Comparison of ENCODE assay signal across 18 cellular contexts in the genomic region with DNA sequence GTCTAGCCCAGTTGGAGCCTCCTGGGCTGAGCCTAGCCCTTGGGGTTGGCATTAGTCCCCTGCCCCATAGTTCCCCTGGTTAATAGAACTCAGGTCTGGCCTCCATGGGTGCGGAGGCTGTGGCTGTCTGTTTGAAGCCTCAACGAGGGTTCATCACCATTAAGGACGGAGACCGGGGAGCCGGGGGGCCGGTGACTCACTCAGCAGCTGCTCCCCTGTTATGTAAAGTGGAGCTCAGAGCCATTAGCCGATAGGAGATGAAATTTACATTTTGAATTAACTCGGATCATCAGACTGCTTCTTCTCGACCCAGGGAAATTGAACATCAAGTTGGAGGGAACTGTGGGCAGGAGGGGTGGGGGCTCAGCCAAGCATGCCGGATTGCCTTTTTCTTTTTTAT. TPM values are rescaled to one million over a fixed set of nuclear protein-coding genes. Genes with fewer than 3 reads are reported as not detected.
DNase-seq lines count a peak whose midpoint lies in the region; ATAC-seq, FAIRE-seq and TF ChIP-seq lines count a peak whose summit lies in the region.
"Had no signal": no experiment of that assay in that cellular context is flagged by ENCODE, and none has a peak within 500 bp of the region (broad histone marks: within the 10 kb centered on the region; RNA-seq: fewer than 3 reads in every experiment).

No MANE protein-coding gene starts in this region.

- POLR2A ChIA-PET in H1 (lab: Charles Lee; ENCODE audit: partially characterized antibody) = interaction anchor here (0.6 to 1.9 kb wide), 2 partner anchors 50 to 628 kb away, joined by 3 to 4 read pairs; no protein-coding TSS in a partner anchor

- H4K20me1 ChIP-seq in BLaER1 treated with 17β-estradiol and CSF1 and Interleukin-3, amounts not matched to agents 10 nM and 100 nM = no peaks in the 10 kb centered on the region
- H4K20me1 ChIP-seq in H1 (replicated peaks in 1 of 2; ENCODE audit: control insufficient read depth in 1 of 2, insufficient read depth in 2 of 2, low read length in 2 of 2) (no peaks in the 10 kb centered on the region), hepatocyte (ENCODE audit: insufficient read depth, poor library complexity, severe bottlenecking) (no peaks in the 10 kb centered on the region)

- H2AK5ac ChIP-seq in H1 (ENCODE audit: low read depth, low read length) = no peak overlapping the region

- no peaks in the 10 kb centered on the region for H3K79me1 ChIP-seq in H1 (ENCODE audit: low read depth, low read length)

- H3K9me2 ChIP-seq in hepatocyte (replicated peaks; ENCODE audit: insufficient read depth) = no peaks in the 10 kb centered on the region

- H3K18ac ChIP-seq in H1 (ENCODE audit: extremely low read depth, low read length) = peak overlapping the region; percentile 3; the same call in 1 of the 2 replicates

- H3K23me2 ChIP-seq in H1 (ENCODE audit: low read depth, low read length) = peaks cover 1% of the 10 kb centered on the region; the same call in 1 of the 2 replicates

- no peaks in the 10 kb centered on the region for H3K9me3 Mint-ChIP-seq in nephron
- H3K9me3 Mint-ChIP-seq: IgD-negative memory B cell had no signal

- H3K4me3 Mint-ChIP-seq in nephron = no peak overlapping the region

- H3K4me3 ChIP-seq in BLaER1 treated with 17β-estradiol and CSF1 and Interleukin-3, amounts not matched to agents 10 nM and 100 nM = no peak overlapping the region
- H3K4me3 ChIP-seq in H1 (ENCODE audit: extremely low read depth in 1 of 4, insufficient read depth in 2 of 4, low read depth in 3 of 4, low read length in 4 of 4) (peak overlapping the region in 1 of 4 experiments; percentile 11; a peak in 1 of 8 replicates), hepatocyte (no peak overlapping the region)

- peaks cover 0 to 19% (median 12%) of the 10 kb centered on the region in 10 experiments; a peak in 12 of 20 replicates for H3K4me1 ChIP-seq in BLaER1 treated with 17β-estradiol and CSF1 and Interleukin-3, amounts not matched to agents 10 nM and 100 nM
- H3K4me1 ChIP-seq in H1 (replicated peaks in 1 of 4; ENCODE audit: control insufficient read depth in 3 of 4, insufficient read depth in 4 of 4, low read length in 3 of 4) (peaks cover 0 to 10% (median 3%) of the 10 kb centered on the region in 4 experiments; a peak in 4 of 7 replicates), hepatocyte (ENCODE audit: insufficient read depth) (peaks cover 8% of the 10 kb centered on the region)

- intact Hi-C loops in sciatic nerve (cut with DNase I) = loop anchor here (10.0 kb wide), 1 partner anchor 48 kb away; a partner anchor contains a TSS

- H3K4me1 Mint-ChIP-seq in nephron = peaks cover 20% of the 10 kb centered on the region
- H3K4me1 Mint-ChIP-seq: IgD-negative memory B cell had no signal

- no peak overlapping the region for H3K23ac ChIP-seq in H1 (ENCODE audit: insufficient read length)

- H3K79me2 ChIP-seq in H1 (ENCODE audit: control insufficient read depth in 1 of 2, insufficient read depth in 2 of 2, low read length in 2 of 2) (no peaks in the 10 kb centered on the region), hepatocyte (no peaks in the 10 kb centered on the region)

- peak overlapping the region; percentile 75; the same call in 1 of the 2 replicates for H2BK12ac ChIP-seq in H1 (ENCODE audit: low read depth, low read length)

- TF ChIP-seq RAD21 in H1 (IDR thresholded peaks at IDR 0.05 in 1 of 2, conservative IDR thresholded peaks at IDR 0.05 in 1 of 2; ENCODE audit: low read depth in 2 of 2, low read length in 2 of 2) = no peak

- H3K4ac ChIP-seq in H1 (replicated peaks; ENCODE audit: insufficient read length, low read depth, low read length) = no peak overlapping the region

- no peak overlapping the region for H2BK15ac ChIP-seq in H1 (ENCODE audit: low read length)

- H3K4me2 ChIP-seq in BLaER1 treated with 17β-estradiol and CSF1 and Interleukin-3, amounts not matched to agents 10 nM and 100 nM = peak overlapping the region in 8 of 11 experiments; percentile 6 to 49 (median 28); a peak in 14 of 22 replicates
- H3K4me2 ChIP-seq in H1 (ENCODE audit: insufficient read depth in 1 of 2, low read depth in 2 of 2, low read length in 2 of 2) (peak overlapping the region in 1 of 2 experiments; percentile 9; a peak in 1 of 4 replicates), hepatocyte (no peak overlapping the region)

- no peak overlapping the region for H3K14ac ChIP-seq in H1 (ENCODE audit: insufficient read length)

- peak overlapping the region in 2 of 3 experiments; percentile 38 to 74 for H3K27ac Mint-ChIP-seq in nephron

- no peaks in the 10 kb centered on the region for H3K36me3 Mint-ChIP-seq in nephron (ENCODE audit: low read depth)
- H3K36me3 Mint-ChIP-seq: IgD-negative memory B cell had no signal

- H3K9ac ChIP-seq in BLaER1 treated with 17β-estradiol and CSF1 and Interleukin-3, amounts not matched to agents 10 nM and 100 nM = no peak overlapping the region
- H3K9ac ChIP-seq in H1 (replicated peaks in 1 of 4; ENCODE audit: extremely low read depth in 1 of 4, low read depth in 3 of 4, low read length in 3 of 4) = peak overlapping the region in 1 of 4 experiments; percentile 37; a peak in 1 of 7 replicates

- H4K5ac ChIP-seq in H1 (ENCODE audit: insufficient read length, low read depth, low read length) = no peak overlapping the region

- H3K27me3 ChIP-seq in BLaER1 treated with 17β-estradiol and CSF1 and Interleukin-3, amounts not matched to agents 10 nM and 100 nM = peaks cover 0 to 6% (median 0%) of the 10 kb centered on the region in 11 experiments; a peak in 6 of 22 replicates
- peaks cover 0 to 4% (median 0%) of the 10 kb centered on the region in 4 experiments; a peak in 4 of 7 replicates for H3K27me3 ChIP-seq in H1 (replicated peaks in 1 of 4; ENCODE audit: control insufficient read depth in 3 of 4, extremely low read depth in 1 of 4, insufficient read depth in 3 of 4, low read length in 3 of 4)
- H3K27me3 ChIP-seq in hepatocyte = peaks cover 11% of the 10 kb centered on the region

- peaks cover 39% of the 10 kb centered on the region for H3K27me3 Mint-ChIP-seq in nephron (ENCODE audit: low read depth)

- no peak overlapping the region for H2BK120ac ChIP-seq in H1 (replicated peaks; ENCODE audit: low read depth, low read length)

- H4K8ac ChIP-seq in H1 (ENCODE audit: extremely low read depth, insufficient read depth, low read length) = no peak overlapping the region

- H2BK5ac ChIP-seq in H1 (ENCODE audit: low read depth, low read length) = no peak overlapping the region; the same call in 1 of the 2 replicates

- peaks cover 0 to 8% (median 0%) of the 10 kb centered on the region in 11 experiments; a peak in 4 of 22 replicates for H3K9me3 ChIP-seq in BLaER1 treated with 17β-estradiol and CSF1 and Interleukin-3, amounts not matched to agents 10 nM and 100 nM (replicated peaks in 1 of 11)
- H3K9me3 ChIP-seq in H1 (ENCODE audit: insufficient read depth in 2 of 2, low read depth in 1 of 2, low read length in 1 of 2) (no peaks in the 10 kb centered on the region), hepatocyte (ENCODE audit: low read depth) (no peaks in the 10 kb centered on the region)

- H3K27ac ChIP-seq in BLaER1 treated with 17β-estradiol and CSF1 and Interleukin-3, amounts not matched to agents 10 nM and 100 nM = no peak overlapping the region
- no peak overlapping the region for H3K27ac ChIP-seq in H1 (ENCODE audit: low read depth, low read length)
- no peak overlapping the region for H3K27ac ChIP-seq in hepatocyte

- no peak overlapping the region for H2BK20ac ChIP-seq in H1 (ENCODE audit: low read length)

- no peak for TF ChIP-seq POLR2A in H1 (IDR thresholded peaks at IDR 0.05; ENCODE audit: control extremely low read depth in 1 of 2, low read depth in 2 of 2, low read length in 2 of 2)

- H4K91ac ChIP-seq in H1 (replicated peaks; ENCODE audit: insufficient read length, low read length) = no peak overlapping the region

- WGBS in H1 (ENCODE audit: extremely low coverage in 1 of 2, insufficient coverage in 1 of 2, insufficient read length in 1 of 2, insufficient replicate concordance in 2 of 2, low coverage in 1 of 2, low lambda C conversion rate in 2 of 2, missing lambda C conversion rate in 1 of 2), 2 experiments = 44% methylated on average over 10 of the region's 10 CpGs; no CpG with 5 or more reads in 1 of the 2 experiments
- 64% methylated on average over 10 of the region's 10 CpGs for WGBS in hepatocyte (ENCODE audit: low lambda C conversion rate, missing lambda C conversion rate)

- H3K36me3 ChIP-seq in BLaER1 treated with 17β-estradiol and CSF1 and Interleukin-3, amounts not matched to agents 10 nM and 100 nM = no peaks in the 10 kb centered on the region
- H3K36me3 ChIP-seq in H1 (ENCODE audit: control insufficient read depth in 2 of 4, insufficient read depth in 4 of 4, low read length in 3 of 4) (no peaks in the 10 kb centered on the region), hepatocyte (replicated peaks; ENCODE audit: insufficient read depth, low read depth) (no peaks in the 10 kb centered on the region)

- H3K56ac ChIP-seq in H1 (replicated peaks; ENCODE audit: insufficient read length, low read depth, low read length) = no peak overlapping the region

- no peak overlapping the region for H2AFZ ChIP-seq in H1 (ENCODE audit: low read length)
- H2AFZ ChIP-seq in hepatocyte = no peak overlapping the region

- CTCF ChIA-PET in H1 (lab: Charles Lee; ENCODE audit: partially characterized antibody) = interaction anchor here (0.6 to 7.9 kb wide), 28 partner anchors 7 to 1421 kb away, joined by 3 to 67 read pairs (median 6); a partner anchor contains a TSS

- TF ChIP-seq EP300 in H1 (IDR thresholded peaks at IDR 0.05; ENCODE audit: borderline replicate concordance in 1 of 2, low read depth in 2 of 2, low read length in 2 of 2) = no peak

- DNase-seq in NCI-H1436 treated with DMSO at 0.1 percent for 48 hours (lab: John Stamatoyannopoulos, UW) = peak; percentile 15
- DNase-seq in H1 (ENCODE audit: low read depth in 1 of 2, low spot score in 2 of 2) = no peak
- no peak for DNase-seq in activated effector memory CD4-positive, alpha-beta T cell treated with anti-CD3 and anti-CD28 coated beads, Interleukin-2, amount 50 U/mL, for 16 hours
- no peak for DNase-seq in hepatocyte (ENCODE audit: low spot score)
- no peak for DNase-seq in sciatic nerve (ENCODE audit: low spot score)
- DNase-seq in H4 (ENCODE audit: low spot score) = no peak
- DNase-seq: C1 segment of cervical spinal cord, GF-D8, HCEC 1CT, NCI-H2029 treated with DMSO at 0.1 percent for 48 hours, NCI-H510A had no signal

- TF ChIP-seq CTCF in H1 (IDR thresholded peaks at IDR 0.05; ENCODE audit: control extremely low read depth in 1 of 3, insufficient read depth in 1 of 3, low read depth in 1 of 3, low read length in 3 of 3) (no peak), nephron (IDR thresholded peaks at IDR 0.05; ENCODE audit: unreplicated experiment in 3 of 3) (no peak), hepatocyte (IDR thresholded peaks at IDR 0.05; ENCODE audit: poor library complexity) (no peak)

- no peak for ATAC-seq in sciatic nerve

- FAIRE-seq in H1 (lab: Jason Lieb, UNC) = no peak
- FAIRE-seq: GM12891, GM18507 had no signal

RNA-seq across cellular contexts. Expression of a gene that starts 12.3 kb away (rescaled TPM):
- not detected in 2 replicates for total RNA-seq in H1 (2021; fragmentation: NEBNext Ultra II Directional; extraction: Animal tissue kit (Norgen Biotek cat#: 25700))
- not detected in 2 replicates for polyA plus RNA-seq in H1 (2011; rRNA removed)
- polyA plus RNA-seq in H1 (2011; cell fraction: cytosol; rRNA removed) = 0.05 TPM
- 0.09 TPM for polyA plus RNA-seq in H1 (2011; cell fraction: nucleus; rRNA removed)
- not detected in 4 replicates for polyA plus RNA-seq in H1 (2012, experiment 1 of 2)
- polyA plus RNA-seq in H1 (2012, experiment 2 of 2) = not detected
- polyA plus RNA-seq in H1 (2013, experiment 1 of 2) = not detected
- not detected for polyA plus RNA-seq in H1 (2013, experiment 2 of 2)
- not detected in 2 replicates for polyA minus RNA-seq in H1 (2011; rRNA and poly(A)+ RNA removed)
- polyA minus RNA-seq in H1 (2011; cell fraction: cytosol; rRNA and poly(A)+ RNA removed) = not detected
- polyA minus RNA-seq in H1 (2011; cell fraction: nucleus; rRNA and poly(A)+ RNA removed) = not detected
- 12.0 and 12.8 TPM in 2 replicates for total RNA-seq in hepatocyte
- 8.8 and 11.6 TPM in 2 replicates for polyA plus RNA-seq in hepatocyte
- total RNA-seq in sciatic nerve = 5.3 TPM
- 0.08 TPM in 1 of 2 replicates, not detected in the other for total RNA-seq in H4 (2014; rRNA removed; shearing (Covaris generic))
- total RNA-seq: A172 had no signal
- polyA plus RNA-seq: IgD-negative memory B cell had no signal

RNA-seq across cellular contexts. Expression of a gene that starts 47.0 kb away (rescaled TPM):
- not detected in 2 replicates for total RNA-seq in H1 (2021; fragmentation: NEBNext Ultra II Directional; extraction: Animal tissue kit (Norgen Biotek cat#: 25700))
- polyA plus RNA-seq in H1 (2011; rRNA removed) = not detected in 2 replicates
- polyA plus RNA-seq in H1 (2011; cell fraction: cytosol; rRNA removed) = not detected
- polyA plus RNA-seq in H1 (2011; cell fraction: nucleus; rRNA removed) = not detected
- not detected in 4 replicates for polyA plus RNA-seq in H1 (2012, experiment 1 of 2)
- not detected for polyA plus RNA-seq in H1 (2012, experiment 2 of 2)
- not detected for polyA plus RNA-seq in H1 (2013, experiment 1 of 2)
- polyA plus RNA-seq in H1 (2013, experiment 2 of 2) = not detected
- polyA minus RNA-seq in H1 (2011; rRNA and poly(A)+ RNA removed) = not detected in 2 replicates
- not detected for polyA minus RNA-seq in H1 (2011; cell fraction: cytosol; rRNA and poly(A)+ RNA removed)
- not detected for polyA minus RNA-seq in H1 (2011; cell fraction: nucleus; rRNA and poly(A)+ RNA removed)
- total RNA-seq in hepatocyte = not detected in 2 replicates
- polyA plus RNA-seq in hepatocyte = not detected in 2 replicates
- total RNA-seq in sciatic nerve = 0.49 TPM
- total RNA-seq in H4 (2014; rRNA removed; shearing (Covaris generic)) = not detected in 2 replicates
- total RNA-seq: A172 had no signal

RNA-seq across cellular contexts. Expression of a gene that starts 48.2 kb away (rescaled TPM):
- total RNA-seq in H1 (2021; fragmentation: NEBNext Ultra II Directional; extraction: Animal tissue kit (Norgen Biotek cat#: 25700)) = 0.80 and 0.82 TPM in 2 replicates
- polyA plus RNA-seq in H1 (2011; rRNA removed) (0.30 and 0.75 TPM in 2 replicates), hepatocyte (not detected in 2 replicates)
- polyA plus RNA-seq in H1 (2011; cell fraction: cytosol; rRNA removed) = 1.0 TPM
- polyA plus RNA-seq in H1 (2011; cell fraction: nucleus; rRNA removed) = 1.0 TPM
- 0.13 to 0.45 TPM (median 0.32 TPM) in 4 replicates for polyA plus RNA-seq in H1 (2012, experiment 1 of 2)
- polyA plus RNA-seq in H1 (2012, experiment 2 of 2) = not detected
- polyA plus RNA-seq in H1 (2013, experiment 1 of 2) = 0.59 TPM
- polyA plus RNA-seq in H1 (2013, experiment 2 of 2) = 0.48 TPM
- polyA minus RNA-seq in H1 (2011; rRNA and poly(A)+ RNA removed) = 0.73 and 2.3 TPM in 2 replicates
- 2.2 TPM for polyA minus RNA-seq in H1 (2011; cell fraction: cytosol; rRNA and poly(A)+ RNA removed)
- 1.3 TPM for polyA minus RNA-seq in H1 (2011; cell fraction: nucleus; rRNA and poly(A)+ RNA removed)
- total RNA-seq in hepatocyte (0.12 TPM in 1 of 2 replicates, not detected in the other), sciatic nerve (0.27 TPM)
- total RNA-seq in H4 (2014; rRNA removed; shearing (Covaris generic)) = not detected in 2 replicates
- total RNA-seq: A172, HT-29 had no signal
- polyA plus RNA-seq: IgD-negative memory B cell had no signal
